In genomic region chr10:96858706-96859050, GRCh38 we compare ENCODE assay signal across 17 cellular contexts.
"Had no signal": no experiment of that assay in that cellular context is flagged by ENCODE, and none has a peak within 500 bp of the region (broad histone marks: within the 10 kb centered on the region; RNA-seq: fewer than 3 reads in every experiment).

No MANE protein-coding gene starts in this region.

- H3K9me3 Mint-ChIP-seq: activated naive CD4-positive, alpha-beta T cell treated with anti-CD3 and anti-CD28 coated beads for 36 hours; stimulated activated naive B cell treated with anti-CD40 and anti-IgM and Interleukin-4, amounts not matched to agents 10 μg/mL and 1 μg/mL and 100 μg/mL, for 72 hours had no signal

- H3K27me3 ChIP-seq: adrenal gland, suprapubic skin, upper lobe of right lung had no signal

- H3K27me3 Mint-ChIP-seq: stimulated activated naive B cell treated with anti-CD40 and anti-IgM and Interleukin-4, amounts not matched to agents 10 μg/mL and 1 μg/mL and 100 μg/mL, for 72 hours had no signal

- ATAC-seq: lower lobe of right lung, right cardiac atrium, upper lobe of right lung had no signal

- H3K27ac ChIP-seq: adrenal gland, lower lobe of right lung, suprapubic skin, upper lobe of right lung had no signal

- DNase-seq: activated CD4-positive, alpha-beta T cell treated with anti-CD3 and anti-CD28 coated beads, Interleukin-2, amount 50 U/mL, for 4 hours; activated CD4-positive, CD25-positive, alpha-beta regulatory T cell treated with anti-CD3 and anti-CD28 coated beads, Interleukin-2, amount 50 U/mL, for 72 hours; activated CD8-positive, alpha-beta memory T cell treated with anti-CD3 and anti-CD28 coated beads, Interleukin-2, amount 50 U/mL, for 4 hours; activated naive CD4-positive, alpha-beta T cell treated with anti-CD3 and anti-CD28 coated beads for 36 hours; activated T-cell treated with anti-CD3 and anti-CD28 coated beads, Interleukin-2, amount 50 U/mL, for 72 hours; adrenal gland; cortex of kidney; effector memory CD4-positive, alpha-beta T cell; hypothalamus; lower lobe of right lung; midbrain; right cardiac atrium; small intestine; stimulated activated naive B cell treated with anti-CD40 and anti-IgM and Interleukin-4, amounts not matched to agents 10 μg/mL and 1 μg/mL and 100 μg/mL, for 72 hours; T-helper 9 cell; upper lobe of right lung had no signal

- H3K4me3 Mint-ChIP-seq: activated naive CD4-positive, alpha-beta T cell treated with anti-CD3 and anti-CD28 coated beads for 36 hours had no signal

- H3K9me3 ChIP-seq: adrenal gland, lower lobe of right lung, suprapubic skin, upper lobe of right lung had no signal

- H3K27ac Mint-ChIP-seq: activated naive CD4-positive, alpha-beta T cell treated with anti-CD3 and anti-CD28 coated beads for 36 hours had no signal

- H3K36me3 ChIP-seq: adrenal gland had no signal

- H3K4me3 ChIP-seq: adrenal gland, lower lobe of right lung, suprapubic skin, upper lobe of right lung had no signal
